Comparison of ENCODE assay signal across 8 cellular contexts in the genomic region with DNA sequence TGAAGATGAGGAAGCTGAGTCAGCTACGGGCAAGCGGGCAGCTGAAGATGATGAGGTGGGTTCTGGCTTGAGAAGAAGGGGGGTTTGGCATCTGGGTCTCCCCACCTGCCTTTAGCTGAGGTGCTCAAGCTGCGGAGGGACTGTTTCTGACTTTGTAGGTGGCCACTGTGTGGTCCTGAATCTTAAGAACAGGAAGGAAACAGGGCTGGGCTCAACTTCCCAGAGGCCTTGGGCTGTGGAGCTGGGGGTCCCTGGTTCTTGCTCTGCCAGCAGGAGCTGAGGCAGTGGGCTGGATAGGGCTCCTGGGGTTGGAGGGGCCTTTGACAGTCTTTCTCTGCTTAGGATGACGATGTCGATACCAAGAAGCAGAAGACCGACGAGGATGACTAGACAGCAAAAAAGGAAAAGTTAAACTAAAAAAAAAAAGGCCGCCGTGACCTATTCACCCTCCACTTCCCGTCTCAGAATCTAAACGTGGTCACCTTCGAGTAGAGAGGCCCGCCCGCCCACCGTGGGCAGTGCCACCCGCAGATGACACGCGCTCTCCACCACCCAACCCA. TPM values are rescaled to one million over a fixed set of nuclear protein-coding genes. Genes with fewer than 3 reads are reported as not detected.
DNase-seq lines count a peak whose midpoint lies in the region; ATAC-seq, FAIRE-seq and TF ChIP-seq lines count a peak whose summit lies in the region.
"Not testable (repeated sequence)": the region's sequence is repeated elsewhere in the genome, so short reads cannot be mapped to it uniquely, and the experiment has no call there.

No MANE protein-coding gene starts in this region.

- CTCF ChIA-PET in CD8-positive, alpha-beta memory T cell (lab: Charles Lee) = interaction anchor here (0.9 to 8.4 kb wide), 8 partner anchors 9 to 101 kb away, joined by 3 to 357 read pairs (median 14); no protein-coding TSS in a partner anchor
- CTCF ChIA-PET in activated CD4-positive, alpha-beta T cell treated with anti-CD3 and anti-CD28 coated beads for 36 hours (lab: Charles Lee) = interaction anchor here (1.0 to 8.4 kb wide), 4 partner anchors 9 to 112 kb away, joined by 3 to 260 read pairs (median 84); no protein-coding TSS in a partner anchor
- CTCF ChIA-PET in activated naive CD4-positive, alpha-beta T cell treated with anti-CD3 and anti-CD28 coated beads for 36 hours (lab: Charles Lee) = interaction anchor here (0.9 to 12.1 kb wide), 6 partner anchors 17 to 246 kb away, joined by 3 to 408 read pairs (median 75); no protein-coding TSS in a partner anchor

- DNase-seq in CD8-positive, alpha-beta memory T cell = peak; percentile 32 to 65 (median 42)
- not testable (repeated sequence) for DNase-seq in MM.1S, sigmoid colon, stomach
- DNase-seq in activated CD4-positive, alpha-beta T cell treated with anti-CD3 and anti-CD28 coated beads for 36 hours = peak; percentile 73
- DNase-seq in activated naive CD4-positive, alpha-beta T cell treated with anti-CD3 and anti-CD28 coated beads for 36 hours = peak; percentile 56
- DNase-seq in effector memory CD4-positive, alpha-beta T cell = peak; percentile 34 to 49 (median 41)
- DNase-seq in kidney = peak; percentile 54

- peak overlapping the region; percentile 74 for H3K4me3 ChIP-seq in CD8-positive, alpha-beta memory T cell (ENCODE audit: low read length)
- not testable (repeated sequence) for H3K4me3 ChIP-seq in MM.1S (ENCODE audit: low read length)
- peak overlapping the region; percentile 99 for H3K4me3 ChIP-seq in effector memory CD4-positive, alpha-beta T cell (ENCODE audit: insufficient read depth, low read depth, low read length, poor library complexity, severe bottlenecking)
- H3K4me3 ChIP-seq in kidney (ENCODE audit: low read length in 2 of 2) = peak overlapping the region in 1 of 2 donors; percentile 48
- H3K4me3 ChIP-seq in sigmoid colon = peak overlapping the region in 1 of 4 donors; percentile 88
- H3K4me3 ChIP-seq in stomach = peak overlapping the region in 3 of 4 donors; percentile 82 to 97 (median 87)

- H3K36me3 ChIP-seq in CD8-positive, alpha-beta memory T cell (ENCODE audit: insufficient read depth, low read length) = peaks cover 15% of the 10 kb centered on the region
- not testable (repeated sequence) for H3K36me3 ChIP-seq in MM.1S (replicated peaks; ENCODE audit: insufficient read depth, low read length)
- H3K36me3 ChIP-seq in effector memory CD4-positive, alpha-beta T cell (ENCODE audit: control insufficient read depth, insufficient read depth, low read length) = peaks cover 14% of the 10 kb centered on the region
- H3K36me3 ChIP-seq in kidney (ENCODE audit: control insufficient read depth in 1 of 2, insufficient read depth in 2 of 2, low read length in 2 of 2) (peaks cover 8 to 13% of the 10 kb centered on the region in 2 donors), sigmoid colon (peaks cover 0 to 24% (median 13%) of the 10 kb centered on the region in 4 donors), stomach (peaks cover 20 to 27% (median 24%) of the 10 kb centered on the region in 4 donors)

- H2AFZ ChIP-seq in MM.1S (ENCODE audit: low read length) = not testable (repeated sequence)

- TF ChIP-seq EP300 in sigmoid colon (IDR thresholded peaks at IDR 0.05); stomach (IDR thresholded peaks at IDR 0.05): not testable (repeated sequence)

- peaks cover 0 to 29% of the 10 kb centered on the region in 2 donors for H3K27me3 Mint-ChIP-seq in CD8-positive, alpha-beta memory T cell
- not testable (repeated sequence) for H3K27me3 Mint-ChIP-seq in activated CD4-positive, alpha-beta T cell treated with anti-CD3 and anti-CD28 coated beads for 36 hours; activated naive CD4-positive, alpha-beta T cell treated with anti-CD3 and anti-CD28 coated beads for 36 hours (ENCODE audit: low read depth)

- not testable (repeated sequence) for FAIRE-seq in kidney (lab: Jason Lieb, UNC)

- peaks cover 59% of the 10 kb centered on the region for H3F3A ChIP-seq in MM.1S (ENCODE audit: insufficient read depth, low read length)

- peak overlapping the region; percentile 67 for H3K27ac ChIP-seq in CD8-positive, alpha-beta memory T cell (ENCODE audit: low read depth, low read length)
- H3K27ac ChIP-seq in MM.1S (ENCODE audit: low read length) (peak overlapping the region; percentile 69; the same call in 1 of the 2 replicates), kidney (ENCODE audit: low read depth in 2 of 2, low read length in 2 of 2) (peak overlapping the region; percentile 82 to 90), sigmoid colon (peak overlapping the region; percentile 96 to 100 (median 99)), stomach (peak overlapping the region in 4 of 5 donors; percentile 99 to 100 (median 100))
- H3K27ac ChIP-seq in effector memory CD4-positive, alpha-beta T cell (ENCODE audit: insufficient read depth, low read length, poor library complexity, severe bottlenecking) = peak overlapping the region; percentile 77

- H3K36me3 Mint-ChIP-seq in CD8-positive, alpha-beta memory T cell = peaks cover 4 to 43% (median 11%) of the 10 kb centered on the region in 3 donors
- H3K36me3 Mint-ChIP-seq in activated CD4-positive, alpha-beta T cell treated with anti-CD3 and anti-CD28 coated beads for 36 hours (ENCODE audit: low read depth) = peaks cover 40% of the 10 kb centered on the region
- H3K36me3 Mint-ChIP-seq in activated naive CD4-positive, alpha-beta T cell treated with anti-CD3 and anti-CD28 coated beads for 36 hours (ENCODE audit: low read depth) = peaks cover 37% of the 10 kb centered on the region

- H3K4me1 Mint-ChIP-seq in CD8-positive, alpha-beta memory T cell = peaks cover 33 to 41% (median 39%) of the 10 kb centered on the region in 3 donors
- H3K4me1 Mint-ChIP-seq in activated CD4-positive, alpha-beta T cell treated with anti-CD3 and anti-CD28 coated beads for 36 hours = peaks cover 34% of the 10 kb centered on the region
- peaks cover 27% of the 10 kb centered on the region for H3K4me1 Mint-ChIP-seq in activated naive CD4-positive, alpha-beta T cell treated with anti-CD3 and anti-CD28 coated beads for 36 hours (ENCODE audit: low read depth)

- TF ChIP-seq POLR2A in sigmoid colon (IDR thresholded peaks at IDR 0.05); stomach (IDR thresholded peaks at IDR 0.05): not testable (repeated sequence)

- intact Hi-C loops in activated CD4-positive, alpha-beta T cell treated with anti-CD3 and anti-CD28 coated beads for 36 hours (cut with DNase I, micrococcal nuclease) = loop anchor here in 1 of 2 experiments (1.0 kb wide), 1 partner anchor 248 kb away; a partner anchor contains a TSS
- intact Hi-C loops in activated naive CD4-positive, alpha-beta T cell treated with anti-CD3 and anti-CD28 coated beads for 36 hours (cut with micrococcal nuclease) = loop anchor here (1.0 kb wide), 1 partner anchor 100 kb away; no protein-coding TSS in a partner anchor
- intact Hi-C loops in kidney (cut with DNase I) (loop anchor here (5.0 kb wide), 1 partner anchor 100 kb away; no protein-coding TSS in a partner anchor), sigmoid colon (cut with DNase I) (loop anchor here (10.0 kb wide), 1 partner anchor 248 kb away; a partner anchor contains a TSS), stomach (cut with DNase I; ENCODE audit: low total_unique reads) (loop anchor here (5.0 kb wide), 2 partner anchors 35 to 105 kb away; no protein-coding TSS in a partner anchor)

- peak overlapping the region; percentile 93 to 99 (median 98) for H3K27ac Mint-ChIP-seq in CD8-positive, alpha-beta memory T cell
- peak overlapping the region; percentile 96 for H3K27ac Mint-ChIP-seq in activated CD4-positive, alpha-beta T cell treated with anti-CD3 and anti-CD28 coated beads for 36 hours
- H3K27ac Mint-ChIP-seq in activated naive CD4-positive, alpha-beta T cell treated with anti-CD3 and anti-CD28 coated beads for 36 hours = peak overlapping the region; percentile 98

- H3K9me3 Mint-ChIP-seq in CD8-positive, alpha-beta memory T cell; activated CD4-positive, alpha-beta T cell treated with anti-CD3 and anti-CD28 coated beads for 36 hours (ENCODE audit: low read depth); activated naive CD4-positive, alpha-beta T cell treated with anti-CD3 and anti-CD28 coated beads for 36 hours: not testable (repeated sequence)

- H4K20me1 ChIP-seq in MM.1S (ENCODE audit: insufficient read depth, low read length) = peaks cover 39% of the 10 kb centered on the region

- TF ChIP-seq CTCF in MM.1S (IDR thresholded peaks at IDR 0.05; ENCODE audit: low read length); kidney (IDR thresholded peaks at IDR 0.05; ENCODE audit: borderline replicate concordance, extremely low read depth, insufficient read depth); sigmoid colon (IDR thresholded peaks at IDR 0.05); stomach (IDR thresholded peaks at IDR 0.05): not testable (repeated sequence)

- H3K4me3 Mint-ChIP-seq in CD8-positive, alpha-beta memory T cell = peak overlapping the region; percentile 81 to 93 (median 90)
- H3K4me3 Mint-ChIP-seq in activated CD4-positive, alpha-beta T cell treated with anti-CD3 and anti-CD28 coated beads for 36 hours = peak overlapping the region; percentile 93
- H3K4me3 Mint-ChIP-seq in activated naive CD4-positive, alpha-beta T cell treated with anti-CD3 and anti-CD28 coated beads for 36 hours = peak overlapping the region; percentile 97

- H3K79me2 ChIP-seq in MM.1S (ENCODE audit: low read length) = peaks cover 41% of the 10 kb centered on the region

- peak overlapping the region; percentile 89; the same call in 1 of the 2 replicates for H3K4me2 ChIP-seq in MM.1S (ENCODE audit: low read depth, low read length)

- H3K9me3 ChIP-seq in CD8-positive, alpha-beta memory T cell (ENCODE audit: low read length); MM.1S (replicated peaks; ENCODE audit: insufficient read depth, low read length); effector memory CD4-positive, alpha-beta T cell (ENCODE audit: control insufficient read depth, low read length); kidney (ENCODE audit: control insufficient read depth in 1 of 2, low read length in 2 of 2); sigmoid colon; stomach: not testable (repeated sequence)

- POLR2A ChIA-PET in CD8-positive, alpha-beta memory T cell (lab: Charles Lee) = interaction anchor here (1.3 to 3.7 kb wide), 3 partner anchors 35 to 100 kb away, joined by 4 to 26 read pairs (median 12); no protein-coding TSS in a partner anchor
- POLR2A ChIA-PET in activated CD4-positive, alpha-beta T cell treated with anti-CD3 and anti-CD28 coated beads for 36 hours (lab: Charles Lee) = interaction anchor here (0.7 to 8.4 kb wide), 6 partner anchors 35 to 248 kb away, joined by 3 to 85 read pairs (median 4); a partner anchor contains a TSS

- peak overlapping the region; percentile 91; the same call in 1 of the 2 replicates for H3K9ac ChIP-seq in MM.1S (ENCODE audit: low read length)
- peak overlapping the region in 1 of 2 donors; percentile 81 for H3K9ac ChIP-seq in kidney (ENCODE audit: low read length in 2 of 2)

- ATAC-seq in activated CD4-positive, alpha-beta T cell treated with anti-CD3 and anti-CD28 coated beads for 36 hours = not testable (repeated sequence)

- H3K4me1 ChIP-seq in CD8-positive, alpha-beta memory T cell (ENCODE audit: insufficient read depth, low read length) = peaks cover 39% of the 10 kb centered on the region
- H3K4me1 ChIP-seq in MM.1S (ENCODE audit: low read length) = peaks cover 17% of the 10 kb centered on the region
- peaks cover 34% of the 10 kb centered on the region for H3K4me1 ChIP-seq in effector memory CD4-positive, alpha-beta T cell (ENCODE audit: control insufficient read depth, insufficient read depth, low read length, poor library complexity, severe bottlenecking)
- H3K4me1 ChIP-seq in kidney (ENCODE audit: control insufficient read depth in 1 of 2, insufficient read depth in 1 of 2, low read depth in 1 of 2, low read length in 2 of 2) = peaks cover 20 to 26% of the 10 kb centered on the region in 2 donors
- peaks cover 0 to 43% (median 42%) of the 10 kb centered on the region in 4 donors for H3K4me1 ChIP-seq in sigmoid colon
- H3K4me1 ChIP-seq in stomach = peaks cover 23 to 50% (median 46%) of the 10 kb centered on the region in 4 donors

- 35 to 37% methylated on average over 18 of the region's 18 CpGs for WGBS in sigmoid colon, 2 donors
- 37 to 46% (median 43%) methylated on average over 18 of the region's 18 CpGs for WGBS in stomach, 5 donors

- H3K9me2 ChIP-seq in MM.1S (replicated peaks; ENCODE audit: insufficient read depth, low read length) = not testable (repeated sequence)

- H3K27me3 ChIP-seq in CD8-positive, alpha-beta memory T cell (ENCODE audit: insufficient read depth, low read length, poor library complexity, severe bottlenecking); MM.1S (replicated peaks; ENCODE audit: insufficient read depth, low read length); effector memory CD4-positive, alpha-beta T cell (replicated peaks; ENCODE audit: control insufficient read depth, insufficient read depth, low read length, poor library complexity, severe bottlenecking); sigmoid colon; stomach: not testable (repeated sequence)

RNA-seq across cellular contexts. Expression of a gene that starts 4.2 kb away (rescaled TPM):
- 1,000 to 10,000 TPM; 2,403 to 2,474 TPM for total RNA-seq in CD8-positive, alpha-beta memory T cell
- polyA plus RNA-seq in CD8-positive, alpha-beta memory T cell = 1,830 TPM
- 1,000 to 10,000 TPM; 2,106 to 2,969 TPM for total RNA-seq in activated CD4-positive, alpha-beta T cell treated with anti-CD3 and anti-CD28 coated beads for 36 hours
- total RNA-seq in activated naive CD4-positive, alpha-beta T cell treated with anti-CD3 and anti-CD28 coated beads for 36 hours = 1,000 to 10,000 TPM; 2,162 to 2,216 TPM
- total RNA-seq in kidney (1,173 TPM), sigmoid colon (1,000 to 10,000 TPM in 2 of 4 donors, 100 to 1,000 TPM in 2; 807 to 1,142 (median 1,007) TPM), stomach (1,000 to 10,000 TPM in 1 of 5 donors, 100 to 1,000 TPM in 4; 244 to 1,175 (median 701) TPM)
- polyA plus RNA-seq in kidney (ENCODE audit: insufficient read depth, low read depth, low replicate concordance) (825 TPM), sigmoid colon (1,000 to 10,000 TPM; 1,787 to 2,683 (median 1,800) TPM), stomach (1,000 to 10,000 TPM; 1,451 to 2,006 (median 1,527) TPM)
